Comparison of ENCODE assay signal across 12 cellular contexts in the genomic region with DNA sequence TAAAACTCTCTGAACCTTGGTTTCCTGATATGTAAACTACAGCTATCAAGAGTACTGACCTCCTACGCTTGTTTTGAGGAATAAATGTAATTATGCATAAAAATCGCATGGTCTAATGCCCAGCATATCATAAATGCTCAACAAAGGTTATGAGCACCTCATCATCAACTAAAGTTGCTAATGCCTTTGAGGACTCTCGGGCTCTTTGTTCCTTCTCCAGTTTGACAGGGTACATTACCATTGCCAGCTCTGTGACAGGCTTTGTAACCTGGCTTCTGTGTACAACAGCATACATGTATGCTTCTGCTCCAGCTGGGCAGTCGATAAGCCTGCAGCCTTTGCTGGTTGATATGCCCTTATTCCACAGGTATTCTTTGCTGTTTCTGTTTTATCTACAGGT.
"Had no signal": no experiment of that assay in that cellular context is flagged by ENCODE, and none has a peak within 500 bp of the region (broad histone marks: within the 10 kb centered on the region; RNA-seq: fewer than 3 reads in every experiment).

No MANE protein-coding gene starts in this region.

- H3K36me3 ChIP-seq: neural progenitor cell, tibial artery, WERI-Rb-1 had no signal

- H3K9me3 ChIP-seq: tibial artery had no signal

- DNase-seq: activated CD4-positive, alpha-beta T cell treated with anti-CD3 and anti-CD28 coated beads for 48 hours; activated CD8-positive, alpha-beta T cell treated with anti-CD3 and anti-CD28 coated beads, Interleukin-2, amount 10 ng/mL, durations not matched to agents 7 days and 5 days; activated naive CD4-positive, alpha-beta T cell; kidney; stimulated activated CD4-positive, alpha-beta T cell treated with anti-CD3 and anti-CD28 coated beads, Interleukin-15, amount 100 ng/mL, for 24 hours; stimulated activated CD4-positive, alpha-beta T cell treated with anti-CD3 and anti-CD28 coated beads, Interleukin-4, amount 100 ng/mL, for 24 hours; T-helper 1 cell; tibial artery; WERI-Rb-1 had no signal

- ATAC-seq: activated CD8-positive, alpha-beta T cell treated with anti-CD3 and anti-CD28 coated beads, Interleukin-2, amount 10 ng/mL, durations not matched to agents 7 days and 5 days had no signal

- H3K27ac Mint-ChIP-seq: activated CD8-positive, alpha-beta T cell treated with anti-CD3 and anti-CD28 coated beads, Interleukin-2, amount 10 ng/mL, durations not matched to agents 7 days and 5 days; activated T-helper 1 cell treated with anti-CD3 and anti-CD28 coated beads, Interleukin-12 subunit alpha, Interleukin-12 subunit beta, Interleukin-2, Interleukin-4 antibody, amounts not matched to agents 30 ng/mL and 10 ng/mL and 1 ng/mL, durations not matched to agents 14 hours and 24 hours and 36 hours; neural progenitor cell had no signal

- H3K4me3 ChIP-seq: neural progenitor cell, tibial artery had no signal

- H3K4me3 Mint-ChIP-seq: activated CD8-positive, alpha-beta T cell treated with anti-CD3 and anti-CD28 coated beads, Interleukin-2, amount 10 ng/mL, durations not matched to agents 7 days and 5 days; activated T-helper 1 cell treated with anti-CD3 and anti-CD28 coated beads, Interleukin-12 subunit alpha, Interleukin-12 subunit beta, Interleukin-2, Interleukin-4 antibody, amounts not matched to agents 30 ng/mL and 10 ng/mL and 1 ng/mL, durations not matched to agents 14 hours and 24 hours and 36 hours; neural progenitor cell had no signal

- H3K27me3 ChIP-seq: neural progenitor cell, tibial artery had no signal

- H3K4me1 ChIP-seq: parathyroid adenoma had no signal

- H3K9me3 Mint-ChIP-seq: activated T-helper 1 cell treated with anti-CD3 and anti-CD28 coated beads, Interleukin-12 subunit alpha, Interleukin-12 subunit beta, Interleukin-2, Interleukin-4 antibody, amounts not matched to agents 30 ng/mL and 10 ng/mL and 1 ng/mL, durations not matched to agents 14 hours and 24 hours and 36 hours; neural progenitor cell had no signal
